13 cellular contexts compared by ENCODE assay signal in genomic region chr3:146536681-146537080, GRCh38. TPM values are rescaled to one million over a fixed set of nuclear protein-coding genes. Genes with fewer than 3 reads are reported as not detected.
DNase-seq lines count a peak whose midpoint lies in the region; ATAC-seq, FAIRE-seq and TF ChIP-seq lines count a peak whose summit lies in the region.
"Had no signal": no experiment of that assay in that cellular context is flagged by ENCODE, and none has a peak within 500 bp of the region (broad histone marks: within the 10 kb centered on the region; RNA-seq: fewer than 3 reads in every experiment).

No MANE protein-coding gene starts in this region.

- H3K4me1 ChIP-seq in K562 (replicated peaks in 1 of 2; ENCODE audit: control insufficient read depth in 2 of 2, insufficient read depth in 2 of 2, low read length in 2 of 2), result peaks cover 0 to 10% of the 10 kb centered on the region in 2 experiments; a peak in 3 of 5 replicates
- peaks cover 69% of the 10 kb centered on the region for H3K4me1 ChIP-seq in left ventricle myocardium inferior

- H3K27ac ChIP-seq in K562 (ENCODE audit: extremely low read depth, low read depth, low read length) (no peak overlapping the region), left ventricle myocardium inferior (replicated peaks) (peak overlapping the region; percentile 70)

- H3K27me3 ChIP-seq in K562 (ENCODE audit: control insufficient read depth in 2 of 2, insufficient read depth in 2 of 2, low read length in 2 of 2), result no peaks in the 10 kb centered on the region
- H3K27me3 ChIP-seq in left ventricle myocardium inferior (ENCODE audit: low read depth), result no peaks in the 10 kb centered on the region
- H3K27me3 ChIP-seq: BLaER1 treated with 17β-estradiol and CSF1 and Interleukin-3, amounts not matched to agents 10 nM and 100 nM had no signal

- no peak for TF ChIP-seq EP300 in K562 (IDR thresholded peaks at IDR 0.05; ENCODE audit: low read length)

- H3K79me2 ChIP-seq in K562 (ENCODE audit: control insufficient read depth, insufficient read depth, low read length), result peaks cover 57% of the 10 kb centered on the region

- H3K4me3 ChIP-seq in K562 (no peak overlapping the region), left ventricle myocardium inferior (peak overlapping the region; percentile 12)

- H3K9me1 ChIP-seq in K562 (ENCODE audit: control insufficient read depth, insufficient read depth, low read length), result no peaks in the 10 kb centered on the region

- intact Hi-C loops in K562 (cut with micrococcal nuclease) (no loop called here), left ventricle myocardium inferior (cut with micrococcal nuclease) (no loop called here), left colon (cut with DNase I, micrococcal nuclease) (no loop called here)

- DNase-seq in GM04503 (ENCODE audit: low read depth), result peak; percentile 30
- no peak for DNase-seq in K562 (ENCODE audit: extremely low read depth in 1 of 4, low spot score in 3 of 4)
- no peak for DNase-seq in left ventricle myocardium inferior
- DNase-seq in putamen (ENCODE audit: low spot score), result peak; percentile 11
- DNase-seq in left colon, result no peak
- DNase-seq in NCI-H82 (lab: John Stamatoyannopoulos, UW), result no peak
- no peak for DNase-seq in NCI-H82 treated with DMSO at 0.1 percent for 48 hours (lab: John Stamatoyannopoulos, UW; ENCODE audit: unreplicated experiment)
- DNase-seq: activated CD4-positive, alpha-beta T cell treated with anti-CD3 and anti-CD28 coated beads for 4 hours; EL; H7; NCI-H2171 treated with DMSO at 0.1 percent for 48 hours had no signal

- H3K4me2 ChIP-seq in K562 (ENCODE audit: insufficient read depth, low read length), result no peak overlapping the region

- peaks cover 48% of the 10 kb centered on the region; the same call in 2 of the 3 replicates for H3K36me3 ChIP-seq in K562 (ENCODE audit: control insufficient read depth, insufficient read depth, low read length)
- H3K36me3 ChIP-seq in left ventricle myocardium inferior, result no peaks in the 10 kb centered on the region

- H2AFZ ChIP-seq in K562 (ENCODE audit: low read depth, low read length), result no peak overlapping the region

- TF ChIP-seq CTCF in K562 (IDR thresholded peaks at IDR 0.05 in 2 of 3, conservative IDR thresholded peaks at IDR 0.05 in 1 of 3; ENCODE audit: insufficient read depth in 2 of 3, low read depth in 1 of 3, low read length in 3 of 3), result no peak
- TF ChIP-seq CTCF in left ventricle myocardium inferior (IDR thresholded peaks at IDR 0.05; ENCODE audit: borderline replicate concordance), result no peak

- CTCF ChIA-PET in K562 (lab: Yijun Ruan, JAX; ENCODE audit: low intra/inter-chr PET ratio), result no interaction called here

- H3K9ac ChIP-seq in K562 (ENCODE audit: insufficient read depth in 1 of 2, low read depth in 2 of 2, low read length in 2 of 2), result no peak overlapping the region

- TF ChIP-seq RAD21 in K562 (CRISPR knock-in tag; conservative IDR thresholded peaks at IDR 0.05 in 1 of 2, IDR thresholded peaks at IDR 0.05 in 1 of 2), result no peak

- BruUV-seq in K562 (replicated peaks; lab: Mats Ljungman, UMichigan), result no TSS peak

- POLR2A ChIA-PET in K562 (lab: Yijun Ruan, JAX), result interaction anchor here (0.6 to 0.9 kb wide), 2 partner anchors 32 to 68 kb away, joined by 3 read pairs; no protein-coding TSS in a partner anchor

- peak; percentile 42 for FAIRE-seq in K562 (lab: Jason Lieb, UNC)

- in situ Hi-C loops in K562 (cut with MboI), result no loop called here

- H3K9me3 ChIP-seq in K562 (replicated peaks; ENCODE audit: control insufficient read depth, insufficient read depth, low read depth, low read length) (no peaks in the 10 kb centered on the region), left ventricle myocardium inferior (replicated peaks) (no peaks in the 10 kb centered on the region)

- peak; percentile 22 for ATAC-seq in K562
- ATAC-seq in left colon, result no peak
- ATAC-seq in HG03354 (IDR thresholded peaks at IDR 0.05; ENCODE audit: poor library complexity, severe bottlenecking, unreplicated experiment), result no peak

- no peak for TF ChIP-seq POLR2A in K562 (conservative IDR thresholded peaks at IDR 0.05)

- 0 out of 2 replicates have a peak, but pooled peaks cover under 1% of the 10 kb centered on the region for H4K20me1 ChIP-seq in K562 (replicated peaks; ENCODE audit: control insufficient read depth, insufficient read depth, low read length)

TF ChIP-seq in K562, 482 proteins besides CTCF, POLR2A, EP300 and RAD21:
- no peak for TF ChIP-seq ZNF134 (CRISPR knock-in tag; conservative IDR thresholded peaks at IDR 0.05)
- TF ChIP-seq CSDE1 (IDR thresholded peaks at IDR 0.05), result no peak
- no peak for TF ChIP-seq TEAD4 (IDR thresholded peaks at IDR 0.05; ENCODE audit: low read length)
- no peak for TF ChIP-seq TEAD4 (CRISPR knock-in tag; IDR thresholded peaks at IDR 0.05; ENCODE audit: borderline replicate concordance)
- no peak for TF ChIP-seq WHSC1 (IDR thresholded peaks at IDR 0.05; ENCODE audit: low read length)
TF ChIP-seq in K562: peak in this region for 0.

RNA-seq across cellular contexts. Expression of gene PLSCR1, which starts 7.7 kb away (rescaled TPM):
- 27.2 and 83.9 TPM in 2 replicates for total RNA-seq in K562 (2011; cell fraction: chromatin; rRNA removed; ENCODE audit: low replicate concordance)
- 20.2 and 23.2 TPM in 2 replicates for total RNA-seq in K562 (2011; cell fraction: nucleolus; rRNA removed)
- 47.4 and 70.8 TPM in 2 replicates for total RNA-seq in K562 (2011; cell fraction: nucleoplasm; rRNA removed)
- total RNA-seq in K562 (2014; rRNA removed), result 51.1 and 53.9 TPM in 2 replicates
- 69.1 and 71.1 TPM in 2 replicates for total RNA-seq in K562 (2014; rRNA removed; fragmentation: Illumina TruSeq; extraction: Trizol)
- total RNA-seq in K562 (2015; rRNA removed; fragmentation: Illumina TruSeq; extraction: Trizol), result 66.6 and 75.4 TPM in 2 replicates
- 63.8 and 66.2 TPM in 2 replicates for total RNA-seq in K562 (2021)
- 33.5 and 40.6 TPM in 2 replicates for polyA plus RNA-seq in K562 (2011; rRNA removed)
- polyA plus RNA-seq in K562 (2011; cell fraction: cytosol; rRNA removed), result 33.1 and 40.0 TPM in 2 replicates
- 34.5 and 40.6 TPM in 2 replicates for polyA plus RNA-seq in K562 (2011; cell fraction: nucleus; rRNA removed)
- 49.9 and 96.5 TPM in 2 replicates for polyA plus RNA-seq in K562 (2012)
- polyA plus RNA-seq in K562 (2014; fragmentation: Illumina TruSeq; extraction: Trizol), result 60.9 and 75.5 TPM in 2 replicates
- polyA plus RNA-seq in K562 (2014; fragmentation: Nextera tagmentation; extraction: Ambion mirVana), result 100 to 1,000 TPM; 115 to 122 TPM
- 65.0 and 68.3 TPM in 2 replicates for polyA plus RNA-seq in K562 (2014; rRNA removed)
- 38.6 and 47.3 TPM in 2 replicates for polyA minus RNA-seq in K562 (2011; rRNA and poly(A)+ RNA removed)
- polyA minus RNA-seq in K562 (2011; cell fraction: cytosol; rRNA and poly(A)+ RNA removed), result 15.8 and 24.2 TPM in 2 replicates
- polyA minus RNA-seq in K562 (2011; cell fraction: nucleus; rRNA and poly(A)+ RNA removed), result 58.2 and 86.4 TPM in 2 replicates
- total RNA-seq in left ventricle myocardium inferior, result 25.4 TPM
- 100 to 1,000 TPM; 168 to 292 TPM for total RNA-seq in left colon

Comparison
In these comparisons a context has a peak if more than half of its experiments do, and no peak if none do; other contexts are left out.
1. DNase-seq: peak in GM04503 (single experiment) and putamen (single experiment); none in K562 (0 of 4), left ventricle myocardium inferior (single experiment), left colon (0 of 2), NCI-H82 (single experiment) and NCI-H82 treated with DMSO at 0.1 percent for 48 hours (single experiment).